8 cellular contexts compared by ENCODE assay signal in the genomic region with DNA sequence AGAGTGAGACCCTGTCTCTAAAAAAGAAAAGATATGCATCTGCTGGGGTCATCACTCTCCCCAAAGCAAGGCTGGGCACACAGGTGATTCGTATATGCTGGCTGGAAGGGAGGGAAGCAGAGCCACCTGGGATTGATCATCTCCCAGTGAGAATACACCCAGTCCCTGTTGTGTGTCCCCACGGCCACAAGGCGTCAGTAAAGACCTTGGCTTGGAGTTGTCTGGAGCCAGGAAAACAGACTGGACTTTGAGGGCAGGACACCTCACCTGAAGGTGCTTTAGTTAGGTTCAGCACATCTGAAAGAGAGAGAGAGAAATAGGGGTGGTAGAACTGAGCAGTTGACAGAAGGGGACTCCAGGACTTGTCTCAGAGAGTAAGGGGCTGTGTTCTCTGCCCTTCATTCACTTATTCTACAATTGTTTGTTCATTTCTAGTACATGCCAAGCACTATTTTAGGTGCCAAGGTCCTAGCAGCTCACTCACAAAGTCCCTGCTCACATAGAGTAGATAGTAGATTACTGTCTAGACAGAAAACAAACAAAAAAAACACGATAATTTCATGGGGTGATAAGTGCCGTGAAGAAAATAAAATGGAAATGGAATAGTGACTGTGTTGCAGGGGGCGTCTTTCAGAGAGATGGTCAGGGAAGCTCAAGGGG. TPM values are rescaled to one million over a fixed set of nuclear protein-coding genes. Genes with fewer than 3 reads are reported as not detected.
DNase-seq lines count a peak whose midpoint lies in the region; ATAC-seq and TF ChIP-seq lines count a peak whose summit lies in the region.

No MANE protein-coding gene starts in this region.

- H3K4me3 ChIP-seq in AG04450 (ENCODE audit: low read depth, low read length) (no peak overlapping the region), left ventricle myocardium inferior (no peak overlapping the region), sigmoid colon (no peak overlapping the region)
- H3K4me3 ChIP-seq in naive thymus-derived CD4-positive, alpha-beta T cell (ENCODE audit: low read length) = no peak overlapping the region

- CTCF ChIA-PET in AG04450 (lab: Charles Lee) = interaction anchor here (0.6 to 17.4 kb wide), 28 partner anchors 12 to 316 kb away, joined by 3 to 442 read pairs (median 4); partner anchors contain the start of genes CITED4 and SLFNL1
- CTCF ChIA-PET in activated CD4-positive, alpha-beta memory T cell treated with anti-CD3 and anti-CD28 coated beads, Interleukin-2, amount 10 ng/mL, durations not matched to agents 7 days and 5 days (lab: Charles Lee) = interaction anchor here (0.7 to 19.3 kb wide), 11 partner anchors 10 to 444 kb away, joined by 3 to 255 read pairs (median 4); partner anchors contain the start of gene CITED4
- CTCF ChIA-PET in naive thymus-derived CD4-positive, alpha-beta T cell (lab: Charles Lee) = interaction anchor here (0.8 to 7.6 kb wide), 7 partner anchors 10 to 223 kb away, joined by 3 to 106 read pairs (median 4); no protein-coding TSS in a partner anchor

- intact Hi-C loops in left ventricle myocardium inferior (cut with micrococcal nuclease) (loop anchor here (5.0 to 10.0 kb wide), 2 partner anchors 74 to 104 kb away; no protein-coding TSS in a partner anchor), sigmoid colon (cut with DNase I) (loop anchor here (1.0 to 10.0 kb wide), 4 partner anchors 74 to 314 kb away; partner anchors contain the start of gene ZNF684)
- intact Hi-C loops in naive thymus-derived CD4-positive, alpha-beta T cell (cut with micrococcal nuclease) = no loop called here

- H3K27ac ChIP-seq in AG04450 (ENCODE audit: low read depth, low read length) (no peak overlapping the region), left ventricle myocardium inferior (replicated peaks) (no peak overlapping the region), sigmoid colon (no peak overlapping the region)
- no peak overlapping the region for H3K27ac ChIP-seq in naive thymus-derived CD4-positive, alpha-beta T cell (ENCODE audit: low read depth, low read length)

- TF ChIP-seq EP300 in sigmoid colon (IDR thresholded peaks at IDR 0.05) = no peak

- POLR2A ChIA-PET in AG04450 (lab: Yijun Ruan, JAX) = no interaction called here
- POLR2A ChIA-PET in activated CD4-positive, alpha-beta memory T cell treated with anti-CD3 and anti-CD28 coated beads, Interleukin-2, amount 10 ng/mL, durations not matched to agents 7 days and 5 days (lab: Charles Lee) = interaction anchor here (1.4 kb wide), 1 partner anchor 74 kb away, joined by 4 read pairs; no protein-coding TSS in a partner anchor
- POLR2A ChIA-PET in naive thymus-derived CD4-positive, alpha-beta T cell (lab: Charles Lee) = interaction anchor here (1.2 kb wide), 1 partner anchor 12 kb away, joined by 3 read pairs; no protein-coding TSS in a partner anchor

- H3K27me3 ChIP-seq in AG04450 (ENCODE audit: control insufficient read depth, insufficient read depth, low read length) (peaks cover 9% of the 10 kb centered on the region), left ventricle myocardium inferior (ENCODE audit: low read depth) (no peaks in the 10 kb centered on the region), sigmoid colon (no peaks in the 10 kb centered on the region)
- H3K27me3 ChIP-seq in naive thymus-derived CD4-positive, alpha-beta T cell (ENCODE audit: control insufficient read depth in 2 of 2, insufficient read depth in 2 of 2, low read length in 2 of 2) = no peaks in the 10 kb centered on the region

- no peaks in the 10 kb centered on the region for H3K9me3 ChIP-seq in AG04450 (ENCODE audit: control insufficient read depth, insufficient read depth, low read length)
- no peaks in the 10 kb centered on the region for H3K9me3 ChIP-seq in left ventricle myocardium inferior (replicated peaks)
- H3K9me3 ChIP-seq in sigmoid colon = no peaks in the 10 kb centered on the region
- H3K9me3 ChIP-seq in naive thymus-derived CD4-positive, alpha-beta T cell (ENCODE audit: control insufficient read depth in 2 of 3, low read length in 3 of 3) = no peaks in the 10 kb centered on the region

- H3K4me1 ChIP-seq in left ventricle myocardium inferior (peaks cover 5% of the 10 kb centered on the region), sigmoid colon (peaks cover 0 to 29% (median 14%) of the 10 kb centered on the region in 4 donors)
- peaks cover 3% of the 10 kb centered on the region in 2 donors for H3K4me1 ChIP-seq in naive thymus-derived CD4-positive, alpha-beta T cell (ENCODE audit: control insufficient read depth in 2 of 2, insufficient read depth in 2 of 2, low read length in 2 of 2)

- peaks cover 17% of the 10 kb centered on the region for H3K4me1 Mint-ChIP-seq in activated CD4-positive, alpha-beta memory T cell treated with anti-CD3 and anti-CD28 coated beads, Interleukin-2, amount 10 ng/mL, durations not matched to agents 7 days and 5 days
- peaks cover 0 to 39% (median 27%) of the 10 kb centered on the region in 7 donors for H3K4me1 Mint-ChIP-seq in naive thymus-derived CD4-positive, alpha-beta T cell

- no peaks in the 10 kb centered on the region for H3K9me3 Mint-ChIP-seq in activated CD4-positive, alpha-beta memory T cell treated with anti-CD3 and anti-CD28 coated beads, Interleukin-2, amount 10 ng/mL, durations not matched to agents 7 days and 5 days
- H3K9me3 Mint-ChIP-seq in naive thymus-derived CD4-positive, alpha-beta T cell = peaks cover 0 to 1% (median 0%) of the 10 kb centered on the region in 11 donors

- DNase-seq in AG04450 (ENCODE audit: low read depth, low spot score) (no peak), NCI-H2171 (lab: John Stamatoyannopoulos, UW) (peak; percentile 43), left ventricle myocardium inferior (peak; percentile 61), sigmoid colon (peak; percentile 78)
- peak; percentile 33 for DNase-seq in activated CD4-positive, alpha-beta memory T cell treated with anti-CD3 and anti-CD28 coated beads, Interleukin-2, amount 10 ng/mL, durations not matched to agents 7 days and 5 days
- no peak for DNase-seq in naive thymus-derived CD4-positive, alpha-beta T cell

- no peaks in the 10 kb centered on the region for H3K36me3 Mint-ChIP-seq in activated CD4-positive, alpha-beta memory T cell treated with anti-CD3 and anti-CD28 coated beads, Interleukin-2, amount 10 ng/mL, durations not matched to agents 7 days and 5 days (ENCODE audit: low read depth)
- H3K36me3 Mint-ChIP-seq in naive thymus-derived CD4-positive, alpha-beta T cell = peaks cover 0 to 2% (median 0%) of the 10 kb centered on the region in 5 donors

- H3K27me3 Mint-ChIP-seq in activated CD4-positive, alpha-beta memory T cell treated with anti-CD3 and anti-CD28 coated beads, Interleukin-2, amount 10 ng/mL, durations not matched to agents 7 days and 5 days = peaks cover 5% of the 10 kb centered on the region
- no peaks in the 10 kb centered on the region for H3K27me3 Mint-ChIP-seq in naive thymus-derived CD4-positive, alpha-beta T cell

- no peaks in the 10 kb centered on the region for H3K36me3 ChIP-seq in left ventricle myocardium inferior
- H3K36me3 ChIP-seq in sigmoid colon = no peaks in the 10 kb centered on the region
- no peaks in the 10 kb centered on the region for H3K36me3 ChIP-seq in naive thymus-derived CD4-positive, alpha-beta T cell (ENCODE audit: control insufficient read depth in 2 of 3, insufficient read depth in 3 of 3, low read length in 3 of 3)

- no peak for ATAC-seq in GM21423 (IDR thresholded peaks at IDR 0.05; ENCODE audit: unreplicated experiment)
- no peak for ATAC-seq in naive thymus-derived CD4-positive, alpha-beta T cell

- TF ChIP-seq POLR2A in sigmoid colon (IDR thresholded peaks at IDR 0.05) = no peak

- H3K4me3 Mint-ChIP-seq in activated CD4-positive, alpha-beta memory T cell treated with anti-CD3 and anti-CD28 coated beads, Interleukin-2, amount 10 ng/mL, durations not matched to agents 7 days and 5 days = no peak overlapping the region
- H3K4me3 Mint-ChIP-seq in naive thymus-derived CD4-positive, alpha-beta T cell = peak overlapping the region in 1 of 10 donors; percentile 43

- TF ChIP-seq CTCF in AG04450 (IDR thresholded peaks at IDR 0.05; ENCODE audit: low read depth, low read length) (peak; percentile 98), GM12872 (IDR thresholded peaks at IDR 0.05; ENCODE audit: insufficient read depth, low read depth, low read length) (peak; percentile 88), left ventricle myocardium inferior (IDR thresholded peaks at IDR 0.05; ENCODE audit: borderline replicate concordance) (peak; percentile 90), sigmoid colon (IDR thresholded peaks at IDR 0.05) (peak; percentile 71 to 89 (median 83))

- no peak overlapping the region for H3K27ac Mint-ChIP-seq in activated CD4-positive, alpha-beta memory T cell treated with anti-CD3 and anti-CD28 coated beads, Interleukin-2, amount 10 ng/mL, durations not matched to agents 7 days and 5 days
- peak overlapping the region in 1 of 9 donors; percentile 31 for H3K27ac Mint-ChIP-seq in naive thymus-derived CD4-positive, alpha-beta T cell

- WGBS in sigmoid colon, 2 donors = 44 to 70% methylated on average over 6 of the region's 6 CpGs

RNA-seq across cellular contexts. Expression of gene CITED4, which starts 13.5 kb away (rescaled TPM):
- polyA plus RNA-seq in AG04450 (2011; rRNA removed) (0.53 and 0.98 TPM in 2 replicates), sigmoid colon (1 to 10 TPM in 1 of 3 donors, not detected in 2; 3.0 TPM)
- 0.35 and 0.74 TPM in 2 replicates for polyA minus RNA-seq in AG04450 (2011; rRNA and poly(A)+ RNA removed)
- total RNA-seq in activated CD4-positive, alpha-beta memory T cell treated with anti-CD3 and anti-CD28 coated beads, Interleukin-2, amount 10 ng/mL, durations not matched to agents 7 days and 5 days = 1 to 10 TPM; 6.9 to 7.9 TPM
- total RNA-seq in left ventricle myocardium inferior (24.4 TPM), sigmoid colon (10 to 100 TPM; 22.7 to 59.8 (median 36.9) TPM)
- total RNA-seq in naive thymus-derived CD4-positive, alpha-beta T cell = 10 to 100 TPM; 20.5 to 42.8 (median 21.5) TPM
- polyA plus RNA-seq in naive thymus-derived CD4-positive, alpha-beta T cell = 10 to 100 TPM; 28.9 to 37.9 TPM

Comparison
In these comparisons a context has a peak if more than half of its experiments do, and no peak if none do; other contexts are left out.
1. DNase-seq: peak in NCI-H2171 (single experiment), activated CD4-positive, alpha-beta memory T cell treated with anti-CD3 and anti-CD28 coated beads, Interleukin-2, amount 10 ng/mL, durations not matched to agents 7 days and 5 days (single experiment), left ventricle myocardium inferior (single experiment) and sigmoid colon (single experiment); none in AG04450 (single experiment) and naive thymus-derived CD4-positive, alpha-beta T cell (0 of 9).
2. intact Hi-C loops: an anchor here in left ventricle myocardium inferior (5.0 to 10.0 kb wide) and sigmoid colon (1.0 to 10.0 kb wide); none called in naive thymus-derived CD4-positive, alpha-beta T cell.
3. Peak in every context shown above with its lines, with median percentiles within 50 percentile points of each other: CTCF ChIP-seq.